In genomic region chr5:146283344-146283761, GRCh38 we compare ENCODE assay signal across 13 cellular contexts. TPM values are rescaled to one million over a fixed set of nuclear protein-coding genes. Genes with fewer than 3 reads are reported as not detected.
DNase-seq lines count a peak whose midpoint lies in the region; ATAC-seq and TF ChIP-seq lines count a peak whose summit lies in the region.
"Had no signal": no experiment of that assay in that cellular context is flagged by ENCODE, and none has a peak within 500 bp of the region (broad histone marks: within the 10 kb centered on the region; RNA-seq: fewer than 3 reads in every experiment).

No MANE protein-coding gene starts in this region.

- no peaks in the 10 kb centered on the region for H3K9me3 Mint-ChIP-seq in chondrocyte (ENCODE audit: low read depth)

- H3K79me1 ChIP-seq in mesendoderm (ENCODE audit: low read length): no peaks in the 10 kb centered on the region

- H3K23ac ChIP-seq in mesendoderm (ENCODE audit: low read length): no peak overlapping the region

- no peak overlapping the region for H4K8ac ChIP-seq in mesendoderm (ENCODE audit: low read depth, low read length)

- no peak overlapping the region for H2BK15ac ChIP-seq in mesendoderm (replicated peaks; ENCODE audit: low read depth)

- H3K4me3 ChIP-seq in mesendoderm (ENCODE audit: low read length) (no peak overlapping the region), H7 (ENCODE audit: insufficient read depth, low read depth, low read length) (no peak overlapping the region)
- H3K4me3 ChIP-seq: K562 had no signal

- H4K5ac ChIP-seq in mesendoderm (ENCODE audit: low read length): no peak overlapping the region

- no peak overlapping the region for H3K4ac ChIP-seq in mesendoderm (ENCODE audit: low read depth, low read length)

- no peaks in the 10 kb centered on the region for H3K4me1 ChIP-seq in mesendoderm (ENCODE audit: control insufficient read depth, low read depth, low read length)

- TF ChIP-seq CTCF in chondrocyte (IDR thresholded peaks at IDR 0.05): no peak

- no peak overlapping the region for H2BK120ac ChIP-seq in mesendoderm (ENCODE audit: low read depth, low read length)

- no peak overlapping the region for H3K18ac ChIP-seq in mesendoderm (ENCODE audit: low read length)

- no peak overlapping the region for H3K27ac ChIP-seq in mesendoderm (ENCODE audit: low read depth, low read length)

- peaks cover 5% of the 10 kb centered on the region for H3K36me3 Mint-ChIP-seq in chondrocyte (ENCODE audit: low read depth)

- H3K4me1 Mint-ChIP-seq in chondrocyte (ENCODE audit: low read depth): peaks cover 30% of the 10 kb centered on the region

- H3K4me3 Mint-ChIP-seq in chondrocyte (ENCODE audit: unreplicated experiment): peak overlapping the region; percentile 27

- no CpG with 5 or more reads among the region's 4 CpGs for WGBS in mesendoderm (ENCODE audit: extremely low coverage, insufficient coverage, low lambda C conversion rate)

- DNase-seq in AG20443 (ENCODE audit: low spot score) (peak; percentile 65), HT1080 (ENCODE audit: low read depth) (peak; percentile 99), chondrocyte (ENCODE audit: low spot score) (no peak), mesendoderm (peak; percentile 1), SK-N-DZ (ENCODE audit: low spot score) (no peak), cerebellum (ENCODE audit: low spot score) (no peak), H7 (no peak)
- DNase-seq: DMS79, T-helper 2 cell had no signal

- ATAC-seq in GM18867 (IDR thresholded peaks at IDR 0.05; ENCODE audit: unreplicated experiment): no peak
- ATAC-seq: K562 had no signal

- no peak overlapping the region for H3K56ac ChIP-seq in mesendoderm (ENCODE audit: low read length)

- no peak overlapping the region for H2BK5ac ChIP-seq in mesendoderm (ENCODE audit: low read length)

- no peaks in the 10 kb centered on the region for H3K27me3 Mint-ChIP-seq in chondrocyte (ENCODE audit: low read depth)

- no peaks in the 10 kb centered on the region for H3K79me2 ChIP-seq in mesendoderm (ENCODE audit: control insufficient read depth, insufficient read depth, low read length)

- no peaks in the 10 kb centered on the region for H3K36me3 ChIP-seq in mesendoderm (ENCODE audit: control insufficient read depth, insufficient read depth, low read length)
- peaks cover 1% of the 10 kb centered on the region for H3K36me3 ChIP-seq in H7 (replicated peaks; ENCODE audit: control insufficient read depth, insufficient read depth, low read length)

- H3K27me3 ChIP-seq in mesendoderm (ENCODE audit: insufficient read depth, low read length, poor library complexity) (no peaks in the 10 kb centered on the region), H7 (ENCODE audit: control insufficient read depth, insufficient read depth, low read length) (no peaks in the 10 kb centered on the region)

- H3K4me2 ChIP-seq in mesendoderm (ENCODE audit: low read length): no peak overlapping the region

- H2AK5ac ChIP-seq in mesendoderm (ENCODE audit: low read length): no peak overlapping the region

- H3K27ac Mint-ChIP-seq in chondrocyte (ENCODE audit: unreplicated experiment): peak overlapping the region; percentile 95

- H3K9ac ChIP-seq in mesendoderm (ENCODE audit: low read length): no peak overlapping the region

RNA-seq across cellular contexts. Expression of gene POU4F3, which starts 55.3 kb away (rescaled TPM):
- total RNA-seq in HT1080 (2014; rRNA removed; shearing (Covaris generic)): 0.19 TPM in 1 of 2 replicates, not detected in the other
- 0.17 TPM in 1 of 2 replicates, not detected in the other for polyA plus RNA-seq in HT1080 (2015; cell fraction: cytosol; rRNA removed)
- 0.12 TPM in 1 of 2 replicates, not detected in the other for polyA plus RNA-seq in HT1080 (2015; cell fraction: nucleus; rRNA removed)
- total RNA-seq in chondrocyte (not detected in 3 replicates), cerebellum (not detected)
- polyA plus RNA-seq in mesendoderm (2013, experiment 1 of 2): 0.11 TPM
- polyA plus RNA-seq in mesendoderm (2013, experiment 2 of 2): 0.08 TPM
- not detected in 2 replicates for polyA plus RNA-seq in SK-N-DZ (2014; cell fraction: cytosol; rRNA removed)
- not detected in 2 replicates for polyA plus RNA-seq in SK-N-DZ (2014; cell fraction: nucleus; rRNA removed)
- 0.28 TPM in 1 of 2 replicates, not detected in the other for total RNA-seq in H7 (2014; rRNA removed; shearing (Covaris generic))
- total RNA-seq: NCI-H460, skeletal muscle tissue had no signal

Comparison
In these comparisons a context has a peak if more than half of its experiments do, and no peak if none do; other contexts are left out.
1. DNase-seq: peak in AG20443 (single experiment), HT1080 (single experiment) and mesendoderm (single experiment); none in chondrocyte (single experiment), SK-N-DZ (single experiment), cerebellum (single experiment) and H7 (single experiment).